In genomic region chr17:65867014-65867413, GRCh38 we compare ENCODE assay signal across 38 cellular contexts.
"Had no signal": no experiment of that assay in that cellular context is flagged by ENCODE, and none has a peak within 500 bp of the region (broad histone marks: within the 10 kb centered on the region; RNA-seq: fewer than 3 reads in every experiment).

No MANE protein-coding gene starts in this region.

- H3K4me1 Mint-ChIP-seq: activated B cell treated with CpG ODN at 0.5 μM for 24 hours; activated CD4-positive, alpha-beta memory T cell treated with anti-CD3 and anti-CD28 coated beads, Interleukin-2, amount 10 ng/mL, durations not matched to agents 7 days and 5 days; activated CD4-positive, alpha-beta T cell treated with anti-CD3 and anti-CD28 coated beads for 36 hours; activated CD4-positive, alpha-beta T cell treated with anti-CD3 and anti-CD28 coated beads, Interleukin-2, amount 10 ng/mL, durations not matched to agents 7 days and 5 days; activated CD8-positive, alpha-beta memory T cell treated with anti-CD3 and anti-CD28 coated beads, Interleukin-2, amount 10 ng/mL, durations not matched to agents 7 days and 5 days; activated naive CD8-positive, alpha-beta T cell treated with anti-CD3 and anti-CD28 coated beads for 36 hours; activated T-helper 17 cell treated with anti-CD3 and anti-CD28 coated beads, Interleukin-2, amount 50 U/mL, for 72 hours had no signal

- H3K36me3 ChIP-seq: adrenal gland, brain microvascular endothelial cell, breast epithelium had no signal

- H3K27me3 ChIP-seq: adrenal gland, body of pancreas, brain microvascular endothelial cell, breast epithelium had no signal

- H3K4me3 ChIP-seq: adrenal gland, body of pancreas, breast epithelium had no signal

- H3K27ac ChIP-seq: adrenal gland, body of pancreas, brain microvascular endothelial cell, breast epithelium, VCaP had no signal

- H3K36me3 Mint-ChIP-seq: activated CD8-positive, alpha-beta memory T cell treated with anti-CD3 and anti-CD28 coated beads, Interleukin-2, amount 10 ng/mL, durations not matched to agents 7 days and 5 days; activated naive CD4-positive, alpha-beta T cell treated with anti-CD3 and anti-CD28 coated beads, Interleukin-2, amount 50 U/mL, for 72 hours; activated naive CD8-positive, alpha-beta T cell treated with anti-CD3 and anti-CD28 coated beads for 36 hours had no signal

- H3K4me3 Mint-ChIP-seq: activated B cell treated with CpG ODN at 0.5 μM for 24 hours; activated CD4-positive, alpha-beta memory T cell treated with anti-CD3 and anti-CD28 coated beads, Interleukin-2, amount 10 ng/mL, durations not matched to agents 7 days and 5 days; activated CD4-positive, alpha-beta T cell treated with anti-CD3 and anti-CD28 coated beads for 36 hours; activated CD4-positive, alpha-beta T cell treated with anti-CD3 and anti-CD28 coated beads, Interleukin-2, amount 10 ng/mL, durations not matched to agents 7 days and 5 days; activated CD8-positive, alpha-beta memory T cell treated with anti-CD3 and anti-CD28 coated beads, Interleukin-2, amount 10 ng/mL, durations not matched to agents 7 days and 5 days; activated CD8-positive, alpha-beta T cell treated with anti-CD3 and anti-CD28 coated beads, Interleukin-2, amount 10 ng/mL, durations not matched to agents 7 days and 5 days; activated naive CD4-positive, alpha-beta T cell treated with anti-CD3 and anti-CD28 coated beads for 36 hours; activated naive CD8-positive, alpha-beta T cell treated with anti-CD3 and anti-CD28 coated beads for 36 hours; activated T-cell treated with anti-CD3 and anti-CD28 coated beads, Interleukin-2, amount 50 U/mL, for 4 hours; activated T-cell treated with anti-CD3 and anti-CD28 coated beads, Interleukin-2, amount 50 U/mL, for 72 hours; activated T-helper 1 cell treated with anti-CD3 and anti-CD28 coated beads, Interleukin-12 subunit alpha, Interleukin-12 subunit beta, Interleukin-2, Interleukin-4 antibody, amounts not matched to agents 30 ng/mL and 10 ng/mL and 1 ng/mL, durations not matched to agents 14 hours and 24 hours and 36 hours; activated T-helper 17 cell treated with anti-CD3 and anti-CD28 coated beads, Interleukin-2, amount 50 U/mL, for 72 hours; T-helper 1 cell treated with Interleukin-12 subunit alpha and Interleukin-12 subunit beta and Interleukin-4 antibody, amounts not matched to agents 30 μg/mL and 1 μg/mL, for 36 hours; T-helper 2 cell treated with Interferon-gamma antibody and Interleukin-4, amounts not matched to agents 5 μg/mL and 100 μg/mL, for 36 hours had no signal

- FAIRE-seq: astrocyte, TTC549 had no signal

- H3K9me3 Mint-ChIP-seq: activated B cell treated with CpG ODN at 0.5 μM for 24 hours; activated CD4-positive, alpha-beta memory T cell treated with anti-CD3 and anti-CD28 coated beads, Interleukin-2, amount 10 ng/mL, durations not matched to agents 7 days and 5 days; activated CD4-positive, alpha-beta T cell treated with anti-CD3 and anti-CD28 coated beads, Interleukin-2, amount 10 ng/mL, durations not matched to agents 7 days and 5 days; activated naive CD4-positive, alpha-beta T cell treated with anti-CD3 and anti-CD28 coated beads for 36 hours; activated naive CD4-positive, alpha-beta T cell treated with anti-CD3 and anti-CD28 coated beads, Interleukin-2, amount 50 U/mL, for 72 hours; activated naive CD8-positive, alpha-beta T cell treated with anti-CD3 and anti-CD28 coated beads for 36 hours; activated T-cell treated with anti-CD3 and anti-CD28 coated beads, Interleukin-2, amount 50 U/mL, for 4 hours; activated T-cell treated with anti-CD3 and anti-CD28 coated beads, Interleukin-2, amount 50 U/mL, for 72 hours; activated T-helper 1 cell treated with anti-CD3 and anti-CD28 coated beads, Interleukin-12 subunit alpha, Interleukin-12 subunit beta, Interleukin-2, Interleukin-4 antibody, amounts not matched to agents 30 ng/mL and 10 ng/mL and 1 ng/mL, durations not matched to agents 14 hours and 24 hours and 36 hours; activated T-helper 17 cell treated with anti-CD3 and anti-CD28 coated beads, Interleukin-2, amount 50 U/mL, for 72 hours; T-helper 1 cell treated with Interleukin-12 subunit alpha and Interleukin-12 subunit beta and Interleukin-4 antibody, amounts not matched to agents 30 μg/mL and 1 μg/mL, for 36 hours; T-helper 2 cell treated with Interferon-gamma antibody and Interleukin-4, amounts not matched to agents 5 μg/mL and 100 μg/mL, for 36 hours had no signal

- DNase-seq: activated B cell treated with CpG ODN at 0.5 μM for 24 hours; activated CD4-positive, alpha-beta memory T cell treated with anti-CD3 and anti-CD28 coated beads, Interleukin-2, amount 10 ng/mL, durations not matched to agents 7 days and 5 days; activated CD4-positive, alpha-beta T cell treated with anti-CD3 and anti-CD28 coated beads for 36 hours; activated CD4-positive, alpha-beta T cell treated with anti-CD3 and anti-CD28 coated beads for 48 hours; activated CD4-positive, alpha-beta T cell treated with anti-CD3 and anti-CD28 coated beads, Interleukin-2, amount 10 ng/mL, durations not matched to agents 7 days and 5 days; activated CD4-positive, alpha-beta T cell treated with anti-CD3 and anti-CD28 coated beads, Interleukin-2, amount 50 U/mL, for 48 hours; activated CD4-positive, CD25-positive, alpha-beta regulatory T cell treated with anti-CD3 and anti-CD28 coated beads, Interleukin-2, amount 50 U/mL, for 72 hours; activated CD8-positive, alpha-beta memory T cell treated with anti-CD3 and anti-CD28 coated beads for 24 hours; activated CD8-positive, alpha-beta memory T cell treated with anti-CD3 and anti-CD28 coated beads, Interleukin-2, amount 10 ng/mL, durations not matched to agents 7 days and 5 days; activated CD8-positive, alpha-beta memory T cell treated with anti-CD3 and anti-CD28 coated beads, Interleukin-2, amount 50 U/mL, for 48 hours; activated CD8-positive, alpha-beta T cell treated with anti-CD3 and anti-CD28 coated beads, Interleukin-2, amount 10 ng/mL, durations not matched to agents 7 days and 5 days; activated effector memory CD4-positive, alpha-beta T cell treated with anti-CD3 and anti-CD28 coated beads, Interleukin-2, amount 50 U/mL, for 16 hours; activated gamma-delta T cell treated with Interleukin-2 at 50 U/mL for 16 hours; activated naive CD4-positive, alpha-beta T cell; activated naive CD4-positive, alpha-beta T cell treated with anti-CD3 and anti-CD28 coated beads for 36 hours; activated naive CD4-positive, alpha-beta T cell treated with anti-CD3 and anti-CD28 coated beads, Interleukin-2, amount 50 U/mL, for 16 hours; activated naive CD8-positive, alpha-beta T cell treated with anti-CD3 and anti-CD28 coated beads for 36 hours; activated T-cell treated with anti-CD3 and anti-CD28 coated beads, Interleukin-2, amount 50 U/mL, for 1 hour; activated T-cell treated with anti-CD3 and anti-CD28 coated beads, Interleukin-2, amount 50 U/mL, for 4 hours; activated T-cell treated with anti-CD3 and anti-CD28 coated beads, Interleukin-2, amount 50 U/mL, for 72 hours; adrenal gland; amniotic stem cell; aorta; body of pancreas; brain microvascular endothelial cell; central memory CD4-positive, alpha-beta T cell; T-helper 1 cell; T-helper 2 cell; T-helper 9 cell had no signal

- H3K27ac Mint-ChIP-seq: activated B cell treated with CpG ODN at 0.5 μM for 24 hours; activated CD4-positive, alpha-beta memory T cell treated with anti-CD3 and anti-CD28 coated beads, Interleukin-2, amount 10 ng/mL, durations not matched to agents 7 days and 5 days; activated CD4-positive, alpha-beta T cell treated with anti-CD3 and anti-CD28 coated beads for 36 hours; activated CD4-positive, alpha-beta T cell treated with anti-CD3 and anti-CD28 coated beads, Interleukin-2, amount 10 ng/mL, durations not matched to agents 7 days and 5 days; activated CD8-positive, alpha-beta memory T cell treated with anti-CD3 and anti-CD28 coated beads, Interleukin-2, amount 10 ng/mL, durations not matched to agents 7 days and 5 days; activated CD8-positive, alpha-beta T cell treated with anti-CD3 and anti-CD28 coated beads, Interleukin-2, amount 10 ng/mL, durations not matched to agents 7 days and 5 days; activated naive CD4-positive, alpha-beta T cell treated with anti-CD3 and anti-CD28 coated beads for 36 hours; activated naive CD4-positive, alpha-beta T cell treated with anti-CD3 and anti-CD28 coated beads, Interleukin-2, amount 50 U/mL, for 72 hours; activated naive CD8-positive, alpha-beta T cell treated with anti-CD3 and anti-CD28 coated beads for 36 hours; activated T-cell treated with anti-CD3 and anti-CD28 coated beads, Interleukin-2, amount 50 U/mL, for 72 hours; activated T-helper 1 cell treated with anti-CD3 and anti-CD28 coated beads, Interleukin-12 subunit alpha, Interleukin-12 subunit beta, Interleukin-2, Interleukin-4 antibody, amounts not matched to agents 30 ng/mL and 10 ng/mL and 1 ng/mL, durations not matched to agents 14 hours and 24 hours and 36 hours; activated T-helper 17 cell treated with anti-CD3 and anti-CD28 coated beads, Interleukin-2, amount 50 U/mL, for 72 hours; T-helper 1 cell treated with Interleukin-12 subunit alpha and Interleukin-12 subunit beta and Interleukin-4 antibody, amounts not matched to agents 30 μg/mL and 1 μg/mL, for 36 hours; T-helper 2 cell treated with Interferon-gamma antibody and Interleukin-4, amounts not matched to agents 5 μg/mL and 100 μg/mL, for 36 hours had no signal

- H3K9me3 ChIP-seq: adrenal gland, body of pancreas, breast epithelium had no signal

- H3K4me1 ChIP-seq: adrenal gland, body of pancreas, breast epithelium had no signal

- H3K27me3 Mint-ChIP-seq: activated CD4-positive, alpha-beta memory T cell treated with anti-CD3 and anti-CD28 coated beads, Interleukin-2, amount 10 ng/mL, durations not matched to agents 7 days and 5 days; activated CD4-positive, alpha-beta T cell treated with anti-CD3 and anti-CD28 coated beads for 36 hours; activated CD4-positive, alpha-beta T cell treated with anti-CD3 and anti-CD28 coated beads, Interleukin-2, amount 10 ng/mL, durations not matched to agents 7 days and 5 days; activated CD8-positive, alpha-beta memory T cell treated with anti-CD3 and anti-CD28 coated beads, Interleukin-2, amount 10 ng/mL, durations not matched to agents 7 days and 5 days; activated naive CD8-positive, alpha-beta T cell treated with anti-CD3 and anti-CD28 coated beads for 36 hours; activated T-helper 17 cell treated with anti-CD3 and anti-CD28 coated beads, Interleukin-2, amount 50 U/mL, for 72 hours had no signal
